ENCODE assay signal across 8 cellular contexts in genomic region chr6:138588805-138589434, GRCh38.
DNase-seq lines count a peak whose midpoint lies in the region; ATAC-seq and TF ChIP-seq lines count a peak whose summit lies in the region.

No MANE protein-coding gene starts in this region.

- H3K36me3 ChIP-seq in RWPE2 (ENCODE audit: low read depth) (no peaks in the 10 kb centered on the region; the same call in 1 of the 2 replicates), gastroesophageal sphincter (no peaks in the 10 kb centered on the region)

- 19 to 28% methylated on average over 8 to 9 of the region's 13 CpGs for WGBS in gastroesophageal sphincter (ENCODE audit: low coverage in 1 of 2), 2 donors

- no peaks in the 10 kb centered on the region for H3K9me3 Mint-ChIP-seq in osteocyte (ENCODE audit: unreplicated experiment)

- H3K4me1 ChIP-seq in RWPE2 (ENCODE audit: insufficient read depth, poor library complexity, severe bottlenecking) (peaks cover 10% of the 10 kb centered on the region), gastroesophageal sphincter (peaks cover 0 to 21% (median 0%) of the 10 kb centered on the region in 3 donors)

- H3K27me3 Mint-ChIP-seq in osteocyte (ENCODE audit: unreplicated experiment): no peaks in the 10 kb centered on the region

- no peak for DNase-seq in Right ventricle myocardium inferior (ENCODE audit: missing footprints)
- no peak for DNase-seq in cardiac septum (ENCODE audit: low spot score)
- DNase-seq in Kasumi-1 (lab: John Stamatoyannopoulos, UW): peak; percentile 76 to 83
- DNase-seq in RWPE2 (ENCODE audit: low spot score): no peak
- DNase-seq in activated gamma-delta T cell treated with anti-CD3 and anti-CD28 coated beads, Interleukin-2, amount 50 U/mL, for 16 hours (ENCODE audit: low read depth): peak; percentile 25
- no peak for DNase-seq in osteocyte (ENCODE audit: extremely low spot score, unreplicated experiment)

- peaks cover 19% of the 10 kb centered on the region for H3K4me1 Mint-ChIP-seq in osteocyte (ENCODE audit: unreplicated experiment)

- no peak for TF ChIP-seq EP300 in gastroesophageal sphincter (IDR thresholded peaks at IDR 0.05)

- intact Hi-C loops in Right ventricle myocardium inferior (cut with DNase I): loop anchor here (2.0 to 5.0 kb wide), 3 partner anchors 103 to 472 kb away; no protein-coding TSS in a partner anchor
- intact Hi-C loops in cardiac septum (cut with DNase I): loop anchor here (10.0 kb wide), 1 partner anchor 294 kb away; no protein-coding TSS in a partner anchor

- H3K27me3 ChIP-seq in RWPE2 (ENCODE audit: insufficient read depth, poor library complexity, severe bottlenecking) (no peaks in the 10 kb centered on the region), gastroesophageal sphincter (no peaks in the 10 kb centered on the region)

- H3K9me3 ChIP-seq in RWPE2 (ENCODE audit: severe bottlenecking): no peaks in the 10 kb centered on the region
- H3K9me3 ChIP-seq in gastroesophageal sphincter: no peaks in the 10 kb centered on the region

- H3K4me3 ChIP-seq in RWPE2 (ENCODE audit: severe bottlenecking) (no peak overlapping the region), gastroesophageal sphincter (no peak overlapping the region)

- H3K36me3 Mint-ChIP-seq in osteocyte (ENCODE audit: unreplicated experiment): no peaks in the 10 kb centered on the region

- H3K4me3 Mint-ChIP-seq in osteocyte (ENCODE audit: unreplicated experiment): no peak overlapping the region

- peak; percentile 91 for TF ChIP-seq CTCF in RWPE2 (IDR thresholded peaks at IDR 0.05; ENCODE audit: poor library complexity, severe bottlenecking)
- peak; percentile 83 to 95 (median 90) for TF ChIP-seq CTCF in gastroesophageal sphincter (IDR thresholded peaks at IDR 0.05)
- TF ChIP-seq CTCF in osteocyte (IDR thresholded peaks at IDR 0.05): peak; percentile 93

- H3K27ac Mint-ChIP-seq in osteocyte (ENCODE audit: unreplicated experiment): peak overlapping the region; percentile 19

- TF ChIP-seq POLR2A in gastroesophageal sphincter (IDR thresholded peaks at IDR 0.05): no peak

- no peak overlapping the region for H3K27ac ChIP-seq in RWPE2 (ENCODE audit: poor library complexity, severe bottlenecking)
- H3K27ac ChIP-seq in gastroesophageal sphincter: no peak overlapping the region

- ATAC-seq in Right ventricle myocardium inferior (peak; percentile 51), RWPE2 (ENCODE audit: low read depth) (peak; percentile 13; the same call in 1 of the 3 replicates), gastroesophageal sphincter (peak; percentile 55), HG03135 (IDR thresholded peaks at IDR 0.05; ENCODE audit: unreplicated experiment) (no peak)

Comparison
In these comparisons a context has a peak if more than half of its experiments do, and no peak if none do; other contexts are left out.
1. DNase-seq: peak in Kasumi-1 (2 of 2) and activated gamma-delta T cell treated with anti-CD3 and anti-CD28 coated beads, Interleukin-2, amount 50 U/mL, for 16 hours (single experiment); none in Right ventricle myocardium inferior (single experiment), cardiac septum (single experiment), RWPE2 (single experiment) and osteocyte (single experiment).
2. Peak in every context shown above with its lines, with median percentiles within 50 percentile points of each other: CTCF ChIP-seq.